ENCODE assay signal across 1 cellular context in the genomic region with DNA sequence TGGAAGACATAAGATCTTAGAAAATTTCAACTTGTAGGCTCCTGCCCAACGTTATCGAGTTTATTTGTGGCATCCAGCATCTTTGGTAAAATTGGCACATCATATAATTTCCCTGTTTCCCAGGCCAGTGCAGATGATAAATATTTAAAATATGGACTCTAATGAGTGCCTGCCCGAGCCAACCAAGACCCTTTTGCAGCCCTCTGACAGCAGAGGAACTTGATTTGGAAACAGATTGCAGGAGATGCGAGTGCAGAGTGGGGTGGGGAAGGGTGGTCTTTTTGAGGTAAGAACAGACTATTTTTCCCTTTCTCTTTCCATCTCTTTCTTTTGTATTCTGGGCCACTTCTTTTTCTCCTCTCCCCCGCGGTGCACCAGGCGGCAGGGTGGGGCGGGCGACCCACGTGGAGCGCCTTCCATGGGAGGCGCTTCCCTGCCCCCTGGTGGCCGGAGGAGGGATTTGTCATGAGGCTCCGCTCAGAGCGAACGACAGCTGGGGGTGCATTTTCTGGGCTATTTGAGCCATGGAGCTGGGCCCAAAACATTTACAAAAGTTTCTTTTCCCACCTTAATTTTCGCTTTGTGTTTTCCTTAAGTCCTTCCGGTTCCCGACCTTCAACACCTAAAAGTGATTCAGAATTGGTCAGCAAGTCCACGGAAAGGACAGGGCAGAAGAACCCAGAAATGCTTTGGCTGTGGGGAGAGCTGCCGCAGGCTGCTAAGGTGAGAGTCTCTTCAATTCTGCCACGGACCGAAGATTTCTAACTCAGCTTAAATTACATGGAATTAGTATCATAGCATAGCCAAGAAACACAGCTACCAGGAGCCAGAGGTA.
TF ChIP-seq lines count a peak whose summit lies in the region.

No MANE protein-coding gene starts in this region.

TF ChIP-seq in K562, 482 proteins besides CTCF, POLR2A, EP300 and RAD21 (continued from another document and continues in another):
- TF ChIP-seq, protein P1, sequence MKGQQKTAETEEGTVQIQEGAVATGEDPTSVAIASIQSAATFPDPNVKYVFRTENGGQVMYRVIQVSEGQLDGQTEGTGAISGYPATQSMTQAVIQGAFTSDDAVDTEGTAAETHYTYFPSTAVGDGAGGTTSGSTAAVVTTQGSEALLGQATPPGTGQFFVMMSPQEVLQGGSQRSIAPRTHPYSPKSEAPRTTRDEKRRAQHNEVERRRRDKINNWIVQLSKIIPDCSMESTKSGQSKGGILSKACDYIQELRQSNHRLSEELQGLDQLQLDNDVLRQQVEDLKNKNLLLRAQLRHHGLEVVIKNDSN (CRISPR knock-in tag; IDR thresholded peaks at IDR 0.05): peak; percentile 90
- TF ChIP-seq ARNT (IDR thresholded peaks at IDR 0.05): no peak
- peak; percentile 60; the same call in 1 of the 2 replicates for TF ChIP-seq STAG1 (CRISPR knock-in tag; IDR thresholded peaks at IDR 0.05; ENCODE audit: borderline replicate concordance)
- peak; percentile 81 for TF ChIP-seq EP400 (IDR thresholded peaks at IDR 0.05)
- TF ChIP-seq, protein P2, sequence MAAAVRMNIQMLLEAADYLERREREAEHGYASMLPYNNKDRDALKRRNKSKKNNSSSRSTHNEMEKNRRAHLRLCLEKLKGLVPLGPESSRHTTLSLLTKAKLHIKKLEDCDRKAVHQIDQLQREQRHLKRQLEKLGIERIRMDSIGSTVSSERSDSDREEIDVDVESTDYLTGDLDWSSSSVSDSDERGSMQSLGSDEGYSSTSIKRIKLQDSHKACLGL (CRISPR knock-in tag; IDR thresholded peaks at IDR 0.05; ENCODE audit: borderline replicate concordance, poor library complexity, severe bottlenecking): peak; percentile 79
- TF ChIP-seq ELF2 (CRISPR knock-in tag; IDR thresholded peaks at IDR 0.05): no peak
- TF ChIP-seq, protein P3, sequence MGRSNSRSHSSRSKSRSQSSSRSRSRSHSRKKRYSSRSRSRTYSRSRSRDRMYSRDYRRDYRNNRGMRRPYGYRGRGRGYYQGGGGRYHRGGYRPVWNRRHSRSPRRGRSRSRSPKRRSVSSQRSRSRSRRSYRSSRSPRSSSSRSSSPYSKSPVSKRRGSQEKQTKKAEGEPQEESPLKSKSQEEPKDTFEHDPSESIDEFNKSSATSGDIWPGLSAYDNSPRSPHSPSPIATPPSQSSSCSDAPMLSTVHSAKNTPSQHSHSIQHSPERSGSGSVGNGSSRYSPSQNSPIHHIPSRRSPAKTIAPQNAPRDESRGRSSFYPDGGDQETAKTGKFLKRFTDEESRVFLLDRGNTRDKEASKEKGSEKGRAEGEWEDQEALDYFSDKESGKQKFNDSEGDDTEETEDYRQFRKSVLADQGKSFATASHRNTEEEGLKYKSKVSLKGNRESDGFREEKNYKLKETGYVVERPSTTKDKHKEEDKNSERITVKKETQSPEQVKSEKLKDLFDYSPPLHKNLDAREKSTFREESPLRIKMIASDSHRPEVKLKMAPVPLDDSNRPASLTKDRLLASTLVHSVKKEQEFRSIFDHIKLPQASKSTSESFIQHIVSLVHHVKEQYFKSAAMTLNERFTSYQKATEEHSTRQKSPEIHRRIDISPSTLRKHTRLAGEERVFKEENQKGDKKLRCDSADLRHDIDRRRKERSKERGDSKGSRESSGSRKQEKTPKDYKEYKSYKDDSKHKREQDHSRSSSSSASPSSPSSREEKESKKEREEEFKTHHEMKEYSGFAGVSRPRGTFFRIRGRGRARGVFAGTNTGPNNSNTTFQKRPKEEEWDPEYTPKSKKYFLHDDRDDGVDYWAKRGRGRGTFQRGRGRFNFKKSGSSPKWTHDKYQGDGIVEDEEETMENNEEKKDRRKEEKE (IDR thresholded peaks at IDR 0.05; ENCODE audit: borderline replicate concordance in 1 of 2, control insufficient read depth in 1 of 2, low read depth in 2 of 2, low read length in 1 of 2): no peak
- TF ChIP-seq STAT5B (CRISPR knock-in tag; IDR thresholded peaks at IDR 0.05): no peak
- TF ChIP-seq, protein P4, sequence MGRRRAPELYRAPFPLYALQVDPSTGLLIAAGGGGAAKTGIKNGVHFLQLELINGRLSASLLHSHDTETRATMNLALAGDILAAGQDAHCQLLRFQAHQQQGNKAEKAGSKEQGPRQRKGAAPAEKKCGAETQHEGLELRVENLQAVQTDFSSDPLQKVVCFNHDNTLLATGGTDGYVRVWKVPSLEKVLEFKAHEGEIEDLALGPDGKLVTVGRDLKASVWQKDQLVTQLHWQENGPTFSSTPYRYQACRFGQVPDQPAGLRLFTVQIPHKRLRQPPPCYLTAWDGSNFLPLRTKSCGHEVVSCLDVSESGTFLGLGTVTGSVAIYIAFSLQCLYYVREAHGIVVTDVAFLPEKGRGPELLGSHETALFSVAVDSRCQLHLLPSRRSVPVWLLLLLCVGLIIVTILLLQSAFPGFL (CRISPR knock-in tag; IDR thresholded peaks at IDR 0.05): no peak
- TF ChIP-seq NCOA6 (IDR thresholded peaks at IDR 0.05): no peak
- TF ChIP-seq, protein P5, sequence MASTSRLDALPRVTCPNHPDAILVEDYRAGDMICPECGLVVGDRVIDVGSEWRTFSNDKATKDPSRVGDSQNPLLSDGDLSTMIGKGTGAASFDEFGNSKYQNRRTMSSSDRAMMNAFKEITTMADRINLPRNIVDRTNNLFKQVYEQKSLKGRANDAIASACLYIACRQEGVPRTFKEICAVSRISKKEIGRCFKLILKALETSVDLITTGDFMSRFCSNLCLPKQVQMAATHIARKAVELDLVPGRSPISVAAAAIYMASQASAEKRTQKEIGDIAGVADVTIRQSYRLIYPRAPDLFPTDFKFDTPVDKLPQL (IDR thresholded peaks at IDR 0.05; ENCODE audit: extremely low read depth, insufficient read length): no peak
- TF ChIP-seq BCOR (IDR thresholded peaks at IDR 0.05): 0 out of 2 replicates have a peak, but pooled peaks have one; percentile 24
- peak; percentile 61 to 92; a peak in 3 of 4 replicates for TF ChIP-seq MAZ (CRISPR knock-in tag; conservative IDR thresholded peaks at IDR 0.05 in 1 of 2, IDR thresholded peaks at IDR 0.05 in 1 of 2)
- no peak for TF ChIP-seq RBM34 (IDR thresholded peaks at IDR 0.05; ENCODE audit: borderline replicate concordance, insufficient read depth, low read length)
- TF ChIP-seq, protein P6, sequence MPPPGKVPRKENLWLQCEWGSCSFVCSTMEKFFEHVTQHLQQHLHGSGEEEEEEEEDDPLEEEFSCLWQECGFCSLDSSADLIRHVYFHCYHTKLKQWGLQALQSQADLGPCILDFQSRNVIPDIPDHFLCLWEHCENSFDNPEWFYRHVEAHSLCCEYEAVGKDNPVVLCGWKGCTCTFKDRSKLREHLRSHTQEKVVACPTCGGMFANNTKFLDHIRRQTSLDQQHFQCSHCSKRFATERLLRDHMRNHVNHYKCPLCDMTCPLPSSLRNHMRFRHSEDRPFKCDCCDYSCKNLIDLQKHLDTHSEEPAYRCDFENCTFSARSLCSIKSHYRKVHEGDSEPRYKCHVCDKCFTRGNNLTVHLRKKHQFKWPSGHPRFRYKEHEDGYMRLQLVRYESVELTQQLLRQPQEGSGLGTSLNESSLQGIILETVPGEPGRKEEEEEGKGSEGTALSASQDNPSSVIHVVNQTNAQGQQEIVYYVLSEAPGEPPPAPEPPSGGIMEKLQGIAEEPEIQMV (tag; conservative IDR thresholded peaks at IDR 0.05; ENCODE audit: low read depth): no peak
- TF ChIP-seq, protein P7, sequence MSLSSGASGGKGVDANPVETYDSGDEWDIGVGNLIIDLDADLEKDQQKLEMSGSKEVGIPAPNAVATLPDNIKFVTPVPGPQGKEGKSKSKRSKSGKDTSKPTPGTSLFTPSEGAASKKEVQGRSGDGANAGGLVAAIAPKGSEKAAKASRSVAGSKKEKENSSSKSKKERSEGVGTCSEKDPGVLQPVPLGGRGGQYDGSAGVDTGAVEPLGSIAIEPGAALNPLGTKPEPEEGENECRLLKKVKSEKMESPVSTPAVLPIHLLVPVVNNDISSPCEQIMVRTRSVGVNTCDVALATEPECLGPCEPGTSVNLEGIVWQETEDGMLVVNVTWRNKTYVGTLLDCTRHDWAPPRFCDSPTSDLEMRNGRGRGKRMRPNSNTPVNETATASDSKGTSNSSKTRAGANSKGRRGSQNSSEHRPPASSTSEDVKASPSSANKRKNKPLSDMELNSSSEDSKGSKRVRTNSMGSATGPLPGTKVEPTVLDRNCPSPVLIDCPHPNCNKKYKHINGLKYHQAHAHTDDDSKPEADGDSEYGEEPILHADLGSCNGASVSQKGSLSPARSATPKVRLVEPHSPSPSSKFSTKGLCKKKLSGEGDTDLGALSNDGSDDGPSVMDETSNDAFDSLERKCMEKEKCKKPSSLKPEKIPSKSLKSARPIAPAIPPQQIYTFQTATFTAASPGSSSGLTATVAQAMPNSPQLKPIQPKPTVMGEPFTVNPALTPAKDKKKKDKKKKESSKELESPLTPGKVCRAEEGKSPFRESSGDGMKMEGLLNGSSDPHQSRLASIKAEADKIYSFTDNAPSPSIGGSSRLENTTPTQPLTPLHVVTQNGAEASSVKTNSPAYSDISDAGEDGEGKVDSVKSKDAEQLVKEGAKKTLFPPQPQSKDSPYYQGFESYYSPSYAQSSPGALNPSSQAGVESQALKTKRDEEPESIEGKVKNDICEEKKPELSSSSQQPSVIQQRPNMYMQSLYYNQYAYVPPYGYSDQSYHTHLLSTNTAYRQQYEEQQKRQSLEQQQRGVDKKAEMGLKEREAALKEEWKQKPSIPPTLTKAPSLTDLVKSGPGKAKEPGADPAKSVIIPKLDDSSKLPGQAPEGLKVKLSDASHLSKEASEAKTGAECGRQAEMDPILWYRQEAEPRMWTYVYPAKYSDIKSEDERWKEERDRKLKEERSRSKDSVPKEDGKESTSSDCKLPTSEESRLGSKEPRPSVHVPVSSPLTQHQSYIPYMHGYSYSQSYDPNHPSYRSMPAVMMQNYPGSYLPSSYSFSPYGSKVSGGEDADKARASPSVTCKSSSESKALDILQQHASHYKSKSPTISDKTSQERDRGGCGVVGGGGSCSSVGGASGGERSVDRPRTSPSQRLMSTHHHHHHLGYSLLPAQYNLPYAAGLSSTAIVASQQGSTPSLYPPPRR (CRISPR knock-in tag; IDR thresholded peaks at IDR 0.05; ENCODE audit: borderline replicate concordance): no peak
- 0 out of 4 replicates have a peak, but pooled peaks of 1 of the 2 experiments have one; percentile 17 for TF ChIP-seq RCOR1 (IDR thresholded peaks at IDR 0.05; ENCODE audit: borderline replicate concordance in 1 of 2, low read depth in 2 of 2, low read length in 2 of 2)
- TF ChIP-seq ZC3H11A (IDR thresholded peaks at IDR 0.05; ENCODE audit: low read depth, low read length): peak; percentile 35; the same call in 1 of the 2 replicates
- 0 out of 2 replicates have a peak, but pooled peaks have one; percentile 15 for TF ChIP-seq SOX6 (IDR thresholded peaks at IDR 0.05)
- TF ChIP-seq XRCC5 (IDR thresholded peaks at IDR 0.05; ENCODE audit: low read depth, low read length): peak; percentile 90
- no peak for TF ChIP-seq ZNF311 (CRISPR knock-in tag; IDR thresholded peaks at IDR 0.05)
- TF ChIP-seq PYGO2 (tag; IDR thresholded peaks at IDR 0.05): no peak
- no peak for TF ChIP-seq NCOA2 (IDR thresholded peaks at IDR 0.05; ENCODE audit: partially characterized antibody in 2 of 2)
- TF ChIP-seq MXI1 (IDR thresholded peaks at IDR 0.05; ENCODE audit: low read depth, low read length): peak; percentile 85
- TF ChIP-seq RB1 (IDR thresholded peaks at IDR 0.05; ENCODE audit: low read depth): peak; percentile 85
- TF ChIP-seq ZC3H8 (IDR thresholded peaks at IDR 0.05): no peak
- peak; percentile 44 for TF ChIP-seq SAP30 (IDR thresholded peaks at IDR 0.05; ENCODE audit: borderline replicate concordance, insufficient read depth, low read depth, low read length, poor library complexity, severe bottlenecking)
- TF ChIP-seq FOXM1 (IDR thresholded peaks at IDR 0.05; ENCODE audit: low read depth): no peak
- TF ChIP-seq FOXM1 (CRISPR knock-in tag; IDR thresholded peaks at IDR 0.05; ENCODE audit: low read depth): no peak
- no peak for TF ChIP-seq PCBP1 (IDR thresholded peaks at IDR 0.05; ENCODE audit: low read depth, low read length, poor library complexity, severe bottlenecking)
- TF ChIP-seq HDAC1 (IDR thresholded peaks at IDR 0.05): peak; percentile 49 to 86; a peak in 2 of 4 replicates
- TF ChIP-seq SIN3B (IDR thresholded peaks at IDR 0.05; ENCODE audit: low read depth): 0 out of 2 replicates have a peak, but pooled peaks have one; percentile 14
- TF ChIP-seq, protein P8, sequence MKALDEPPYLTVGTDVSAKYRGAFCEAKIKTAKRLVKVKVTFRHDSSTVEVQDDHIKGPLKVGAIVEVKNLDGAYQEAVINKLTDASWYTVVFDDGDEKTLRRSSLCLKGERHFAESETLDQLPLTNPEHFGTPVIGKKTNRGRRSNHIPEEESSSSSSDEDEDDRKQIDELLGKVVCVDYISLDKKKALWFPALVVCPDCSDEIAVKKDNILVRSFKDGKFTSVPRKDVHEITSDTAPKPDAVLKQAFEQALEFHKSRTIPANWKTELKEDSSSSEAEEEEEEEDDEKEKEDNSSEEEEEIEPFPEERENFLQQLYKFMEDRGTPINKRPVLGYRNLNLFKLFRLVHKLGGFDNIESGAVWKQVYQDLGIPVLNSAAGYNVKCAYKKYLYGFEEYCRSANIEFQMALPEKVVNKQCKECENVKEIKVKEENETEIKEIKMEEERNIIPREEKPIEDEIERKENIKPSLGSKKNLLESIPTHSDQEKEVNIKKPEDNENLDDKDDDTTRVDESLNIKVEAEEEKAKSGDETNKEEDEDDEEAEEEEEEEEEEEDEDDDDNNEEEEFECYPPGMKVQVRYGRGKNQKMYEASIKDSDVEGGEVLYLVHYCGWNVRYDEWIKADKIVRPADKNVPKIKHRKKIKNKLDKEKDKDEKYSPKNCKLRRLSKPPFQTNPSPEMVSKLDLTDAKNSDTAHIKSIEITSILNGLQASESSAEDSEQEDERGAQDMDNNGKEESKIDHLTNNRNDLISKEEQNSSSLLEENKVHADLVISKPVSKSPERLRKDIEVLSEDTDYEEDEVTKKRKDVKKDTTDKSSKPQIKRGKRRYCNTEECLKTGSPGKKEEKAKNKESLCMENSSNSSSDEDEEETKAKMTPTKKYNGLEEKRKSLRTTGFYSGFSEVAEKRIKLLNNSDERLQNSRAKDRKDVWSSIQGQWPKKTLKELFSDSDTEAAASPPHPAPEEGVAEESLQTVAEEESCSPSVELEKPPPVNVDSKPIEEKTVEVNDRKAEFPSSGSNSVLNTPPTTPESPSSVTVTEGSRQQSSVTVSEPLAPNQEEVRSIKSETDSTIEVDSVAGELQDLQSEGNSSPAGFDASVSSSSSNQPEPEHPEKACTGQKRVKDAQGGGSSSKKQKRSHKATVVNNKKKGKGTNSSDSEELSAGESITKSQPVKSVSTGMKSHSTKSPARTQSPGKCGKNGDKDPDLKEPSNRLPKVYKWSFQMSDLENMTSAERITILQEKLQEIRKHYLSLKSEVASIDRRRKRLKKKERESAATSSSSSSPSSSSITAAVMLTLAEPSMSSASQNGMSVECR (CRISPR knock-in tag; IDR thresholded peaks at IDR 0.05): peak; percentile 63; the same call in 1 of the 2 replicates
- peak; percentile 46; the same call in 1 of the 2 replicates for TF ChIP-seq SP1 (CRISPR knock-in tag; IDR thresholded peaks at IDR 0.05)
- peak; percentile 36; the same call in 1 of the 2 replicates for TF ChIP-seq HCFC1 (IDR thresholded peaks at IDR 0.05; ENCODE audit: low read depth, low read length)
- peak; percentile 61; the same call in 1 of the 2 replicates for TF ChIP-seq JUN (IDR thresholded peaks at IDR 0.05; ENCODE audit: borderline replicate concordance, low read depth, low read length)
- no peak for TF ChIP-seq JUN (CRISPR knock-in tag; IDR thresholded peaks at IDR 0.05; ENCODE audit: borderline replicate concordance)
- TF ChIP-seq ZFP30 (CRISPR knock-in tag; IDR thresholded peaks at IDR 0.05; ENCODE audit: borderline replicate concordance): no peak
- peak; percentile 71 for TF ChIP-seq CC2D1A (IDR thresholded peaks at IDR 0.05)
- TF ChIP-seq ZNF24 (IDR thresholded peaks at IDR 0.05): peak; percentile 43; the same call in 1 of the 2 replicates
- no peak for TF ChIP-seq NFIC (IDR thresholded peaks at IDR 0.05)
- no peak for TF ChIP-seq SRSF1 (IDR thresholded peaks at IDR 0.05; ENCODE audit: low read depth, low read length)
